8 cellular contexts compared by ENCODE assay signal in genomic region chr17:42609182-42609813, GRCh38. TPM values are rescaled to one million over a fixed set of nuclear protein-coding genes. Genes with fewer than 3 reads are reported as not detected.
A peak's percentile ranks its signal among the peaks of the same experiment; 100 is the strongest.
DNase-seq lines count a peak whose midpoint lies in the region; ATAC-seq and TF ChIP-seq lines count a peak whose summit lies in the region.

A gene with protein sequence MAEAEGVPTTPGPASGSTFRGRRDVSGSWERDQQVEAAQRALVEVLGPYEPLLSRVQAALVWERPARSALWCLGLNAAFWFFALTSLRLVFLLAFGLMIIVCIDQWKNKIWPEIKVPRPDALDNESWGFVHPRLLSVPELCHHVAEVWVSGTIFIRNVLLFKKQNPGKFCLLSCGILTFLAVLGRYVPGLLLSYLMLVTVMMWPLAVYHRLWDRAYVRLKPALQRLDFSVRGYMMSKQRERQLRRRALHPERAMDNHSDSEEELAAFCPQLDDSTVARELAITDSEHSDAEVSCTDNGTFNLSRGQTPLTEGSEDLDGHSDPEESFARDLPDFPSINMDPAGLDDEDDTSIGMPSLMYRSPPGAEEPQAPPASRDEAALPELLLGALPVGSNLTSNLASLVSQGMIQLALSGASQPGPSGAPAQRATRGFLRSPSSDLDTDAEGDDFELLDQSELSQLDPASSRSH (minus strand): TSS chr17:42609374. CDS start chr17:42609324, 50 bp downstream.
TUBG1 (plus strand) TSS chr17:42609683; CDS start chr17:42609738, 55 bp downstream.

- H3K4me1 ChIP-seq in suprapubic skin = peaks cover 40% of the 10 kb centered on the region

- peak; percentile 98 for DNase-seq in GM10266 (ENCODE audit: extremely low spot score)
- peak; percentile 99 for DNase-seq in NCI-H1092 treated with DMSO at 0.1 percent for 48 hours (lab: John Stamatoyannopoulos, UW)
- DNase-seq in SKM-1 (lab: John Stamatoyannopoulos, UW; ENCODE audit: unreplicated experiment) = peak; percentile 98
- peak; percentile 99 to 100 for DNase-seq in activated naive CD4-positive, alpha-beta T cell treated with anti-CD3 and anti-CD28 coated beads, Interleukin-2, amount 50 U/mL, for 72 hours (ENCODE audit: low spot score in 2 of 2)
- peak; percentile 99 for DNase-seq in globus pallidus (ENCODE audit: low spot score)
- peak; percentile 81 to 100 (median 98) for DNase-seq in nucleus accumbens (lab: John Stamatoyannopoulos, UW)
- DNase-seq in suprapubic skin (ENCODE audit: low spot score in 2 of 2) = peak; percentile 97 to 98

- no peaks in the 10 kb centered on the region for H3K9me3 ChIP-seq in suprapubic skin

- no peaks in the 10 kb centered on the region for H3K9me3 Mint-ChIP-seq in activated naive CD4-positive, alpha-beta T cell treated with anti-CD3 and anti-CD28 coated beads, Interleukin-2, amount 50 U/mL, for 72 hours

- TF ChIP-seq CTCF in GM10266 (IDR thresholded peaks at IDR 0.05; ENCODE audit: control insufficient read depth, insufficient read depth, low read depth, missing control alignments) = no peak
- peak in 1 of 2 donors; percentile 50 for TF ChIP-seq CTCF in suprapubic skin (IDR thresholded peaks at IDR 0.05)

- H3K27ac Mint-ChIP-seq in activated naive CD4-positive, alpha-beta T cell treated with anti-CD3 and anti-CD28 coated beads, Interleukin-2, amount 50 U/mL, for 72 hours = peak within 1 kb of the TSS; percentile 92 to 99

- 0% methylated on average over 12 of the region's 66 CpGs for WGBS in suprapubic skin

- no peak for TF ChIP-seq EP300 in suprapubic skin (IDR thresholded peaks at IDR 0.05)

- peak within 1 kb of the TSS; percentile 95 for H3K27ac ChIP-seq in suprapubic skin

- peak; percentile 86 for ATAC-seq in HG02610 (IDR thresholded peaks at IDR 0.05; ENCODE audit: unreplicated experiment)
- ATAC-seq in activated naive CD4-positive, alpha-beta T cell treated with anti-CD3 and anti-CD28 coated beads, Interleukin-2, amount 50 U/mL, for 72 hours = peak; percentile 88 to 95

- peaks cover 27% of the 10 kb centered on the region for H3K36me3 ChIP-seq in suprapubic skin

- no peaks in the 10 kb centered on the region for H3K27me3 ChIP-seq in suprapubic skin

- H3K4me3 ChIP-seq in suprapubic skin = peak within 1 kb of the TSS; percentile 95

- TF ChIP-seq POLR2A in suprapubic skin (IDR thresholded peaks at IDR 0.05) = peak in 1 of 2 donors; percentile 87

- H3K36me3 Mint-ChIP-seq in activated naive CD4-positive, alpha-beta T cell treated with anti-CD3 and anti-CD28 coated beads, Interleukin-2, amount 50 U/mL, for 72 hours = peaks cover 16 to 31% of the 10 kb centered on the region in 2 donors

RNA-seq across cellular contexts. Expression of the first gene that starts in this region (rescaled TPM):
- total RNA-seq in activated naive CD4-positive, alpha-beta T cell treated with anti-CD3 and anti-CD28 coated beads, Interleukin-2, amount 50 U/mL, for 72 hours = 10 to 100 TPM; 39.4 to 44.8 TPM
- total RNA-seq in suprapubic skin = 10 to 100 TPM; 87.9 to 97.0 (median 91.1) TPM

RNA-seq across cellular contexts. Expression of gene TUBG1, which starts in this region (rescaled TPM):
- 100 to 1,000 TPM in 1 of 2 donors, 10 to 100 TPM in 1; 56.3 to 151 TPM for total RNA-seq in activated naive CD4-positive, alpha-beta T cell treated with anti-CD3 and anti-CD28 coated beads, Interleukin-2, amount 50 U/mL, for 72 hours
- total RNA-seq in suprapubic skin = 10 to 100 TPM; 28.6 to 55.3 (median 54.2) TPM

Comparison
In these comparisons a context has a peak if more than half of its experiments do, and no peak if none do; other contexts are left out.
1. Peak in every context shown above with its lines: DNase-seq, ATAC-seq, H3K4me3 ChIP-seq and H3K27ac ChIP-seq.